8 cellular contexts compared by ENCODE assay signal in genomic region chr7:155298834-155299538, GRCh38. TPM values are rescaled to one million over a fixed set of nuclear protein-coding genes. Genes with fewer than 3 reads are reported as not detected.
DNase-seq lines count a peak whose midpoint lies in the region; ATAC-seq and TF ChIP-seq lines count a peak whose summit lies in the region.

No MANE protein-coding gene starts in this region.

- peaks cover 53% of the 10 kb centered on the region for H3K4me1 Mint-ChIP-seq in activated T-cell treated with anti-CD3 and anti-CD28 coated beads, Interleukin-2, amount 50 U/mL, for 24 hours (ENCODE audit: low read depth)

- peak; percentile 86 for DNase-seq in DMS153 treated with DMSO at 0.1 percent for 48 hours (lab: John Stamatoyannopoulos, UW; ENCODE audit: unreplicated experiment)
- DNase-seq in Jurkat, Clone E6-1 (ENCODE audit: low read depth, low spot score): peak; percentile 97
- DNase-seq in PC-3: peak; percentile 90
- DNase-seq in activated T-cell treated with anti-CD3 and anti-CD28 coated beads, Interleukin-2, amount 50 U/mL, for 24 hours: peak; percentile 93
- DNase-seq in stimulated activated CD8-positive, alpha-beta memory T cell treated with anti-CD3 and anti-CD28 coated beads, Interleukin-4, amount 100 ng/mL, for 4 hours (ENCODE audit: low read depth in 2 of 2, low spot score in 1 of 2): peak; percentile 81 to 87

- H4K20me1 ChIP-seq in PC-3 (ENCODE audit: low read length): peaks cover 28% of the 10 kb centered on the region

- H3K27me3 ChIP-seq in PC-3 (ENCODE audit: low read length) (no peaks in the 10 kb centered on the region), esophagus (ENCODE audit: control insufficient read depth in 1 of 2, insufficient read depth in 2 of 2, low read length in 2 of 2) (no peaks in the 10 kb centered on the region), mucosa of rectum (ENCODE audit: control insufficient read depth in 2 of 2, insufficient read depth in 2 of 2, low read length in 2 of 2) (no peaks in the 10 kb centered on the region)

- H3K79me2 ChIP-seq in PC-3 (ENCODE audit: low read length): peaks cover 36% of the 10 kb centered on the region

- BruUV-seq in PC-3 (replicated peaks; lab: Mats Ljungman, UMichigan): TSS peak; percentile 40

- peaks cover 31% of the 10 kb centered on the region for H3K4me1 ChIP-seq in PC-3 (ENCODE audit: insufficient read depth, low read length)
- peaks cover 5 to 9% of the 10 kb centered on the region in 2 donors for H3K4me1 ChIP-seq in esophagus (ENCODE audit: control insufficient read depth in 2 of 2, insufficient read depth in 2 of 2, low read length in 1 of 2)
- H3K4me1 ChIP-seq in mucosa of rectum (ENCODE audit: control insufficient read depth in 2 of 2, insufficient read depth in 2 of 2, low read length in 2 of 2): peaks cover 21 to 28% of the 10 kb centered on the region in 2 donors

- no peaks in the 10 kb centered on the region for H3K9me3 Mint-ChIP-seq in activated T-cell treated with anti-CD3 and anti-CD28 coated beads, Interleukin-2, amount 50 U/mL, for 24 hours

- WGBS in esophagus, 2 donors: 0 to 1% methylated on average over 27 of the region's 27 CpGs

- H3K36me3 Mint-ChIP-seq in activated T-cell treated with anti-CD3 and anti-CD28 coated beads, Interleukin-2, amount 50 U/mL, for 24 hours (ENCODE audit: low read depth): peaks cover 49% of the 10 kb centered on the region

- peaks cover 20% of the 10 kb centered on the region; the same call in 1 of the 2 replicates for H3K36me3 ChIP-seq in PC-3 (ENCODE audit: low read depth, low read length)
- H3K36me3 ChIP-seq in esophagus (ENCODE audit: control insufficient read depth in 2 of 2, insufficient read depth in 2 of 2, low read length in 1 of 2): peaks cover 7 to 8% of the 10 kb centered on the region in 2 donors
- H3K36me3 ChIP-seq in mucosa of rectum (ENCODE audit: control insufficient read depth in 2 of 2, insufficient read depth in 2 of 2, low read length in 2 of 2): peaks cover 15 to 16% of the 10 kb centered on the region in 2 donors

- ATAC-seq in GM21619 (IDR thresholded peaks at IDR 0.05; ENCODE audit: unreplicated experiment) (peak; percentile 66), PC-3 (peak; percentile 77)

- no peak overlapping the region for H2AFZ ChIP-seq in PC-3 (ENCODE audit: low read length)

- H3F3A ChIP-seq in PC-3 (ENCODE audit: low read length, unreplicated experiment): no peaks in the 10 kb centered on the region

- H3K9ac ChIP-seq in PC-3 (ENCODE audit: low read length) (peak overlapping the region; percentile 89), mucosa of rectum (ENCODE audit: low read depth in 1 of 2, low read length in 2 of 2) (peak overlapping the region; percentile 78 to 85)

- H3K9me2 ChIP-seq in PC-3 (replicated peaks; ENCODE audit: low read length): no peaks in the 10 kb centered on the region

- peak overlapping the region; percentile 90 for H3K4me3 Mint-ChIP-seq in activated T-cell treated with anti-CD3 and anti-CD28 coated beads, Interleukin-2, amount 50 U/mL, for 24 hours

- POLR2A ChIA-PET in PC-3 (lab: Charles Lee; ENCODE audit: unreplicated experiment): no interaction called here

- CTCF ChIA-PET in PC-3 (lab: Charles Lee): interaction anchor here (1.4 kb wide), 1 partner anchor 371 kb away, joined by 4 read pairs; no protein-coding TSS in a partner anchor

- intact Hi-C loops in PC-3 (cut with micrococcal nuclease): loop anchor here (1.0 to 2.0 kb wide), 2 partner anchors 46 to 109 kb away; no protein-coding TSS in a partner anchor

- no peaks in the 10 kb centered on the region for H3K27me3 Mint-ChIP-seq in activated T-cell treated with anti-CD3 and anti-CD28 coated beads, Interleukin-2, amount 50 U/mL, for 24 hours

- H3K4me3 ChIP-seq in Jurkat, Clone E6-1 (ENCODE audit: low read length): peak overlapping the region; percentile 90
- H3K4me3 ChIP-seq in PC-3 (ENCODE audit: low read length): peak overlapping the region; percentile 72
- peak overlapping the region; percentile 73 to 88 for H3K4me3 ChIP-seq in esophagus (ENCODE audit: low read depth in 1 of 2, low read length in 2 of 2)
- H3K4me3 ChIP-seq in mucosa of rectum (ENCODE audit: low read length in 2 of 2): peak overlapping the region; percentile 79 to 86

- H3K27ac ChIP-seq in PC-3 (ENCODE audit: low read length): peak overlapping the region; percentile 67
- H3K27ac ChIP-seq in esophagus (ENCODE audit: low read depth in 2 of 2, low read length in 1 of 2): peak overlapping the region; percentile 92 to 96
- H3K27ac ChIP-seq in mucosa of rectum (ENCODE audit: low read depth in 2 of 2, low read length in 2 of 2): peak overlapping the region; percentile 88 to 89

- TF ChIP-seq CTCF in PC-3 (conservative IDR thresholded peaks at IDR 0.05; ENCODE audit: low read depth, low read length): no peak

- H3K27ac Mint-ChIP-seq in activated T-cell treated with anti-CD3 and anti-CD28 coated beads, Interleukin-2, amount 50 U/mL, for 24 hours: peak overlapping the region; percentile 98

- peak overlapping the region; percentile 86 for H3K4me2 ChIP-seq in PC-3 (ENCODE audit: low read length)

- H3K9me3 ChIP-seq in PC-3 (ENCODE audit: low read length) (no peaks in the 10 kb centered on the region), esophagus (ENCODE audit: control insufficient read depth in 2 of 2, insufficient read depth in 1 of 2, low read depth in 1 of 2, low read length in 1 of 2) (no peaks in the 10 kb centered on the region), mucosa of rectum (ENCODE audit: control insufficient read depth in 2 of 2, low read length in 2 of 2) (no peaks in the 10 kb centered on the region)

RNA-seq across cellular contexts. Expression of gene INSIG1, which starts 1.3 kb away (rescaled TPM):
- 150 TPM for polyA plus RNA-seq in Jurkat, Clone E6-1 (2012; ENCODE audit: insufficient read depth, insufficient read length)
- total RNA-seq in PC-3 (2014; rRNA removed): 83.3 and 101 TPM in 2 replicates
- 10 to 100 TPM; 17.7 to 40.3 TPM for polyA plus RNA-seq in esophagus

Comparison
In these comparisons a context has a peak if more than half of its experiments do, and no peak if none do; other contexts are left out.
1. Peak in every context shown above with its lines: DNase-seq, ATAC-seq, H3K4me3 ChIP-seq and H3K27ac ChIP-seq.